19 cellular contexts compared by ENCODE assay signal in the genomic region with DNA sequence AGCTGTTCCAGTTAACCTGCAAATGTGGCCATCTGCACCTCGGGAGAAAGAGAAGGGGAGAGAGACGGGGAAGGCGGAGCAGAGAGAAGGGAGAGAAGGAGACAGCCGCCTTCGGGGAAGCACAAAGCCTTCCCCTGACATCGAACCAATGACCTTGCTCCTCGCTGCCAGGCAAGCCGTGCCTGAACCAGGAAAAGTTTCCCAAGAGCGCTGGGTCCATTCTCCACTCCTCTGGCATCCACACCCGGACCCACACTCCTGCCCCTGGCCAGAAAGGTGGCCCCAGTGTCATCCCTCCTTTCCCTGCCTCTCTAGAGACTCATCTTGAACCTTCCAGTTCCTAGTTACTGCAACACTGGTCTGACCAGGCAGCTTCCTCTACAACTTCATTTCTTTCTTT.
"Had no signal": no experiment of that assay in that cellular context is flagged by ENCODE, and none has a peak within 500 bp of the region (broad histone marks: within the 10 kb centered on the region; RNA-seq: fewer than 3 reads in every experiment).

No MANE protein-coding gene starts in this region.

- H3K36me3 ChIP-seq: colonic mucosa, gastroesophageal sphincter, sigmoid colon, thyroid gland had no signal

- H3K4me1 ChIP-seq: colonic mucosa, sigmoid colon, thyroid gland had no signal

- H3K4me1 Mint-ChIP-seq: activated naive CD4-positive, alpha-beta T cell treated with anti-CD3 and anti-CD28 coated beads, Interleukin-2, amount 10 ng/mL, durations not matched to agents 7 days and 5 days; activated naive CD8-positive, alpha-beta T cell treated with anti-CD3 and anti-CD28 coated beads, Interleukin-2, amount 50 U/mL, for 24 hours; central memory CD8-positive, alpha-beta T cell; stimulated activated naive B cell treated with anti-CD40 and anti-IgM and Interleukin-4, amounts not matched to agents 10 μg/mL and 1 μg/mL and 100 μg/mL, for 72 hours had no signal

- H3K27ac ChIP-seq: colonic mucosa, gastroesophageal sphincter, sigmoid colon, thyroid gland had no signal

- ATAC-seq: activated naive CD8-positive, alpha-beta T cell treated with anti-CD3 and anti-CD28 coated beads, Interleukin-2, amount 50 U/mL, for 24 hours; esophagus mucosa; gastroesophageal sphincter; naive thymus-derived CD4-positive, alpha-beta T cell; stimulated activated naive B cell treated with anti-CD40 and anti-IgM and Interleukin-4, amounts not matched to agents 10 μg/mL and 1 μg/mL and 100 μg/mL, for 72 hours had no signal

- H3K4me3 Mint-ChIP-seq: activated naive CD4-positive, alpha-beta T cell treated with anti-CD3 and anti-CD28 coated beads, Interleukin-2, amount 10 ng/mL, durations not matched to agents 7 days and 5 days; activated naive CD8-positive, alpha-beta T cell treated with anti-CD3 and anti-CD28 coated beads, Interleukin-2, amount 50 U/mL, for 24 hours; central memory CD8-positive, alpha-beta T cell; naive thymus-derived CD4-positive, alpha-beta T cell; stimulated activated naive B cell treated with anti-CD40 and anti-IgM and Interleukin-4, amounts not matched to agents 10 μg/mL and 1 μg/mL and 100 μg/mL, for 72 hours; T-helper 1 cell treated with Interleukin-12 subunit alpha and Interleukin-12 subunit beta and Interleukin-4 antibody, amounts not matched to agents 30 μg/mL and 1 μg/mL, for 36 hours had no signal

- H3K27me3 Mint-ChIP-seq: activated naive CD4-positive, alpha-beta T cell treated with anti-CD3 and anti-CD28 coated beads, Interleukin-2, amount 10 ng/mL, durations not matched to agents 7 days and 5 days; activated naive CD8-positive, alpha-beta T cell treated with anti-CD3 and anti-CD28 coated beads, Interleukin-2, amount 50 U/mL, for 24 hours had no signal

- H3K36me3 Mint-ChIP-seq: activated naive CD4-positive, alpha-beta T cell treated with anti-CD3 and anti-CD28 coated beads, Interleukin-2, amount 10 ng/mL, durations not matched to agents 7 days and 5 days; naive thymus-derived CD4-positive, alpha-beta T cell; stimulated activated naive B cell treated with anti-CD40 and anti-IgM and Interleukin-4, amounts not matched to agents 10 μg/mL and 1 μg/mL and 100 μg/mL, for 72 hours had no signal

- H3K27ac Mint-ChIP-seq: activated naive CD4-positive, alpha-beta T cell treated with anti-CD3 and anti-CD28 coated beads, Interleukin-2, amount 10 ng/mL, durations not matched to agents 7 days and 5 days; activated naive CD8-positive, alpha-beta T cell treated with anti-CD3 and anti-CD28 coated beads, Interleukin-2, amount 50 U/mL, for 24 hours; naive thymus-derived CD4-positive, alpha-beta T cell; stimulated activated naive B cell treated with anti-CD40 and anti-IgM and Interleukin-4, amounts not matched to agents 10 μg/mL and 1 μg/mL and 100 μg/mL, for 72 hours; T-helper 1 cell treated with Interleukin-12 subunit alpha and Interleukin-12 subunit beta and Interleukin-4 antibody, amounts not matched to agents 30 μg/mL and 1 μg/mL, for 36 hours had no signal

- H3K9me3 Mint-ChIP-seq: activated naive CD4-positive, alpha-beta T cell treated with anti-CD3 and anti-CD28 coated beads, Interleukin-2, amount 10 ng/mL, durations not matched to agents 7 days and 5 days; activated naive CD8-positive, alpha-beta T cell treated with anti-CD3 and anti-CD28 coated beads, Interleukin-2, amount 50 U/mL, for 24 hours; central memory CD8-positive, alpha-beta T cell; naive thymus-derived CD4-positive, alpha-beta T cell; stimulated activated naive B cell treated with anti-CD40 and anti-IgM and Interleukin-4, amounts not matched to agents 10 μg/mL and 1 μg/mL and 100 μg/mL, for 72 hours; T-helper 1 cell treated with Interleukin-12 subunit alpha and Interleukin-12 subunit beta and Interleukin-4 antibody, amounts not matched to agents 30 μg/mL and 1 μg/mL, for 36 hours had no signal

- H3K4me3 ChIP-seq: colonic mucosa, gastroesophageal sphincter, sigmoid colon, thyroid gland had no signal

- DNase-seq: activated CD4-positive, alpha-beta T cell treated with anti-CD3 and anti-CD28 coated beads, Interleukin-2, amount 50 U/mL, for 1 hour; activated CD4-positive, CD25-positive, alpha-beta regulatory T cell treated with anti-CD3 and anti-CD28 coated beads, Interleukin-2, amount 50 U/mL, for 72 hours; activated CD8-positive, alpha-beta memory T cell treated with anti-CD3 and anti-CD28 coated beads for 24 hours; activated CD8-positive, alpha-beta memory T cell treated with anti-CD3 and anti-CD28 coated beads, Interleukin-2, amount 50 U/mL, for 48 hours; activated effector memory CD4-positive, alpha-beta T cell treated with Interleukin-2 at 50 U/mL for 16 hours; activated naive CD4-positive, alpha-beta T cell treated with anti-CD3 and anti-CD28 coated beads, Interleukin-2, amount 10 ng/mL, durations not matched to agents 7 days and 5 days; activated naive CD8-positive, alpha-beta T cell treated with anti-CD3 and anti-CD28 coated beads, Interleukin-2, amount 50 U/mL, for 24 hours; activated T-cell treated with anti-CD3 and anti-CD28 coated beads, Interleukin-2, amount 50 U/mL, for 48 hours; aorta; colonic mucosa; mesenchymal stem cell; naive thymus-derived CD4-positive, alpha-beta T cell; sigmoid colon; stimulated activated naive B cell treated with anti-CD40 and anti-IgM and Interleukin-4, amounts not matched to agents 10 μg/mL and 1 μg/mL and 100 μg/mL, for 72 hours; thyroid gland had no signal

- H3K27me3 ChIP-seq: colonic mucosa, gastroesophageal sphincter, sigmoid colon, thyroid gland had no signal

- H3K9me3 ChIP-seq: colonic mucosa, gastroesophageal sphincter, sigmoid colon, thyroid gland had no signal
